Comparison of ENCODE assay signal across 16 cellular contexts in genomic region chr15:68484696-68485400, GRCh38. TPM values are rescaled to one million over a fixed set of nuclear protein-coding genes. Genes with fewer than 3 reads are reported as not detected.
DNase-seq lines count a peak whose midpoint lies in the region; FAIRE-seq and TF ChIP-seq lines count a peak whose summit lies in the region.
"Had no signal": no experiment of that assay in that cellular context is flagged by ENCODE, and none has a peak within 500 bp of the region (broad histone marks: within the 10 kb centered on the region; RNA-seq: fewer than 3 reads in every experiment).

No MANE protein-coding gene starts in this region.

- H3K27ac Mint-ChIP-seq in osteocyte (ENCODE audit: unreplicated experiment) = peak overlapping the region; percentile 99
- no peak overlapping the region for H3K27ac Mint-ChIP-seq in CD8-positive, alpha-beta memory T cell
- H3K27ac Mint-ChIP-seq: activated T-cell treated with anti-CD3 and anti-CD28 coated beads, Interleukin-2, amount 50 U/mL, for 72 hours had no signal

- no peaks in the 10 kb centered on the region for H3K27me3 Mint-ChIP-seq in osteocyte (ENCODE audit: unreplicated experiment)
- H3K27me3 Mint-ChIP-seq in CD8-positive, alpha-beta memory T cell = peaks cover 16 to 52% of the 10 kb centered on the region in 2 donors

- TF ChIP-seq CTCF in osteocyte (IDR thresholded peaks at IDR 0.05) = no peak

- H3K4me3 ChIP-seq in esophagus (ENCODE audit: low read depth in 1 of 2, low read length in 2 of 2) = no peak overlapping the region
- no peak overlapping the region for H3K4me3 ChIP-seq in CD8-positive, alpha-beta memory T cell (ENCODE audit: low read length)

- CTCF ChIA-PET in CD8-positive, alpha-beta memory T cell (lab: Charles Lee) = no interaction called here

- H3K4me1 ChIP-seq in esophagus (ENCODE audit: control insufficient read depth in 2 of 2, insufficient read depth in 2 of 2, low read length in 1 of 2) = peaks cover 0 to 9% of the 10 kb centered on the region in 2 donors
- no peaks in the 10 kb centered on the region for H3K4me1 ChIP-seq in CD8-positive, alpha-beta memory T cell (ENCODE audit: insufficient read depth, low read length)
- H3K4me1 ChIP-seq: foreskin keratinocyte, parathyroid adenoma had no signal

- no peaks in the 10 kb centered on the region for H3K27me3 ChIP-seq in esophagus (ENCODE audit: control insufficient read depth in 1 of 2, insufficient read depth in 2 of 2, low read length in 2 of 2)
- H3K27me3 ChIP-seq in CD8-positive, alpha-beta memory T cell (ENCODE audit: insufficient read depth, low read length, poor library complexity, severe bottlenecking) = no peaks in the 10 kb centered on the region

- H3K36me3 ChIP-seq in esophagus (ENCODE audit: control insufficient read depth in 2 of 2, insufficient read depth in 2 of 2, low read length in 1 of 2) = no peaks in the 10 kb centered on the region
- H3K36me3 ChIP-seq in CD8-positive, alpha-beta memory T cell (ENCODE audit: insufficient read depth, low read length) = no peaks in the 10 kb centered on the region

- H3K4me1 Mint-ChIP-seq in osteocyte (ENCODE audit: unreplicated experiment) = peaks cover 66% of the 10 kb centered on the region
- no peaks in the 10 kb centered on the region for H3K4me1 Mint-ChIP-seq in CD8-positive, alpha-beta memory T cell

- DNase-seq in AG08396 (ENCODE audit: low spot score) (peak; percentile 51), HTR-8/SVneo (ENCODE audit: insufficient read length, low spot score) (peak; percentile 69), osteocyte (ENCODE audit: extremely low spot score, unreplicated experiment) (no peak), SW 1271 (lab: John Stamatoyannopoulos, UW) (no peak), GF-D8 (lab: John Stamatoyannopoulos, UW) (no peak)
- DNase-seq in activated CD4-positive, alpha-beta T cell treated with anti-CD3 and anti-CD28 coated beads for 4 hours = no peak
- no peak for DNase-seq in CD8-positive, alpha-beta memory T cell
- DNase-seq: activated T-cell treated with anti-CD3 and anti-CD28 coated beads, Interleukin-2, amount 50 U/mL, for 72 hours; central memory CD4-positive, alpha-beta T cell; foreskin keratinocyte; left colon; PC-3 had no signal

- peak overlapping the region; percentile 42 to 43 for H3K27ac ChIP-seq in esophagus (ENCODE audit: low read depth in 2 of 2, low read length in 1 of 2)
- no peak overlapping the region for H3K27ac ChIP-seq in CD8-positive, alpha-beta memory T cell (ENCODE audit: low read depth, low read length)
- H3K27ac ChIP-seq: C4-2B, foreskin keratinocyte, parathyroid adenoma had no signal

- no peaks in the 10 kb centered on the region for H3K9me3 ChIP-seq in esophagus (ENCODE audit: control insufficient read depth in 2 of 2, insufficient read depth in 1 of 2, low read depth in 1 of 2, low read length in 1 of 2)
- no peaks in the 10 kb centered on the region for H3K9me3 ChIP-seq in CD8-positive, alpha-beta memory T cell (ENCODE audit: low read length)

- no peaks in the 10 kb centered on the region for H3K9me3 Mint-ChIP-seq in osteocyte (ENCODE audit: unreplicated experiment)
- no peaks in the 10 kb centered on the region for H3K9me3 Mint-ChIP-seq in CD8-positive, alpha-beta memory T cell
- H3K9me3 Mint-ChIP-seq: activated T-cell treated with anti-CD3 and anti-CD28 coated beads, Interleukin-2, amount 50 U/mL, for 72 hours had no signal

- 55 to 58% methylated on average over 14 of the region's 14 CpGs for WGBS in esophagus, 2 donors

- H3K4me3 Mint-ChIP-seq in osteocyte (ENCODE audit: unreplicated experiment) = peak overlapping the region; percentile 53
- no peak overlapping the region for H3K4me3 Mint-ChIP-seq in CD8-positive, alpha-beta memory T cell
- H3K4me3 Mint-ChIP-seq: activated T-cell treated with anti-CD3 and anti-CD28 coated beads, Interleukin-2, amount 50 U/mL, for 72 hours had no signal

- POLR2A ChIA-PET in CD8-positive, alpha-beta memory T cell (lab: Charles Lee) = no interaction called here

- H3K36me3 Mint-ChIP-seq in osteocyte (ENCODE audit: unreplicated experiment) = no peaks in the 10 kb centered on the region
- H3K36me3 Mint-ChIP-seq in CD8-positive, alpha-beta memory T cell = no peaks in the 10 kb centered on the region

- FAIRE-seq in HTR-8/SVneo (lab: Jason Lieb, UNC) = peak; percentile 85
- FAIRE-seq: H1 had no signal

RNA-seq across cellular contexts. Expression of gene ITGA11, which starts 52.9 kb away (rescaled TPM):
- under 1 TPM; 0.14 to 0.45 TPM for polyA plus RNA-seq in esophagus
- 1,149 and 1,161 TPM in 2 replicates for total RNA-seq in osteocyte
- not detected for total RNA-seq in CD8-positive, alpha-beta memory T cell
- polyA plus RNA-seq in CD8-positive, alpha-beta memory T cell = not detected
- total RNA-seq: foreskin keratinocyte, PC-3 had no signal
- polyA plus RNA-seq: foreskin keratinocyte had no signal

Comparison
In these comparisons a context has a peak if more than half of its experiments do, and no peak if none do; other contexts are left out.
1. DNase-seq: peak in AG08396 (single experiment) and HTR-8/SVneo (single experiment); none in osteocyte (single experiment), activated CD4-positive, alpha-beta T cell treated with anti-CD3 and anti-CD28 coated beads for 4 hours (0 of 2), SW 1271 (0 of 2), CD8-positive, alpha-beta memory T cell (0 of 5) and GF-D8 (single experiment).
2. RNA of gene ITGA11, which starts 52.9 kb away (total RNA-seq): 1,149 to 1,161 TPM in osteocyte; not detected in CD8-positive, alpha-beta memory T cell; every median in the first group is over 1,000 times any median in the second.